Comparison of ENCODE assay signal across 1 cellular context in the genomic region with DNA sequence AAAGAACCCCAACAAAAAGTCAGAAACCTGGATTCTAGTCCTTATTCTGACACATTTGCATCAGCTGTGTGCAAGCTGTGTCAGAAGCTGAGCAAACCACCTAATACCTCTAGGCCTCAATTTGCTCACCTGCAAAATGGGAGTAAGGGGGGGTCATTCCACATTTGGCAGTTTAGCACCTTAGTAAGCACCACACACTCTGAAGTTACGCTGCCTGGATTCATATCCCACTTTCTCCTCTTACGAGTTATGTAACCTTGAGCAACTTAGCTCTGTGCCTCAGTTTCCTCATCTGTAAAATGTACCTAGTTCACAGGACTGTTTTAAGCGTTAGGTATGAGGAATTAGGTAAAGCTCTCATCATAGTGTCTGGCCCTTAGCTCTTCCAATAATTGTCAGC.
TF ChIP-seq lines count a peak whose summit lies in the region.

No MANE protein-coding gene starts in this region.

TF ChIP-seq in K562, 482 proteins besides CTCF, POLR2A, EP300 and RAD21 (continued from another document):
- TF ChIP-seq, protein P1, sequence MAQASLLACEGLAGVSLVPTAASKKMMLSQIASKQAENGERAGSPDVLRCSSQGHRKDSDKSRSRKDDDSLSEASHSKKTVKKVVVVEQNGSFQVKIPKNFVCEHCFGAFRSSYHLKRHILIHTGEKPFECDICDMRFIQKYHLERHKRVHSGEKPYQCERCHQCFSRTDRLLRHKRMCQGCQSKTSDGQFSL (CRISPR knock-in tag; IDR thresholded peaks at IDR 0.05): 0 out of 2 replicates have a peak, but pooled peaks have one; percentile 35
- TF ChIP-seq, protein P1 (tag; IDR thresholded peaks at IDR 0.05): no peak; a peak in 1 of 4 replicates
- peak; percentile 82 for TF ChIP-seq RBM25 (IDR thresholded peaks at IDR 0.05; ENCODE audit: low read depth, low read length, severe bottlenecking)
